11 cellular contexts compared by ENCODE assay signal in the genomic region with DNA sequence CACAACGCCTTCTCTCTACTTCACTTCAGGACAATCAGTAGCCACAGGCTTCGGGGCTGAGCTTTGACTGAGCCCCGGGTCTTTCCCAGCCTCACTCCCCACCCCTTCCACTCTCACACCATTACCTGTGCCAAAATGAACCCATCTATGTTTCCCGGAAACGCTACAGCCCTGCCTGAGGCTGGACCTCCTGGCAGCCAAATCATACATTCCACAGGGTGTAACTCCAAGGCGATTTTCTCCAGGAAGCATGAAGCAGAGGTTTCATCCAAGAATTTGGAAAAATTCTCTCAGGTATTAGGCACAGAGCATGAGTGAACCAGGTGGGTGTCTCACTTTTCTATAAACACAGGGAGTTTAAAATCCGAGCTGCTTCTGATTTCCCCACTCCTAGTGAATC.
"Had no signal": no experiment of that assay in that cellular context is flagged by ENCODE, and none has a peak within 500 bp of the region (broad histone marks: within the 10 kb centered on the region; RNA-seq: fewer than 3 reads in every experiment).

No MANE protein-coding gene starts in this region.

- ATAC-seq: stimulated activated effector memory CD8-positive, alpha-beta T cell treated with anti-CD3 and anti-CD28 coated beads, Interleukin-12 subunit alpha, Interleukin-12 subunit beta, amount 100 ng/mL, for 72 hours had no signal

- H3K27me3 Mint-ChIP-seq: activated naive CD8-positive, alpha-beta T cell treated with anti-CD3 and anti-CD28 coated beads for 36 hours had no signal

- H3K4me1 Mint-ChIP-seq: endodermal cell; stimulated activated effector memory CD8-positive, alpha-beta T cell treated with anti-CD3 and anti-CD28 coated beads, Interleukin-12 subunit alpha, Interleukin-12 subunit beta, amount 100 ng/mL, for 72 hours had no signal

- H3K36me3 Mint-ChIP-seq: activated naive CD8-positive, alpha-beta T cell treated with anti-CD3 and anti-CD28 coated beads for 36 hours; stimulated activated effector memory CD8-positive, alpha-beta T cell treated with anti-CD3 and anti-CD28 coated beads, Interleukin-12 subunit alpha, Interleukin-12 subunit beta, amount 100 ng/mL, for 72 hours had no signal

- H3K27ac ChIP-seq: brain microvascular endothelial cell had no signal

- H3K27ac Mint-ChIP-seq: activated naive CD8-positive, alpha-beta T cell treated with anti-CD3 and anti-CD28 coated beads for 36 hours; activated T-helper 1 cell treated with anti-CD3 and anti-CD28 coated beads, Interleukin-12 subunit alpha, Interleukin-12 subunit beta, Interleukin-2, Interleukin-4 antibody, amounts not matched to agents 30 ng/mL and 10 ng/mL and 1 ng/mL, durations not matched to agents 14 hours and 24 hours and 36 hours; endodermal cell; stimulated activated effector memory CD8-positive, alpha-beta T cell treated with anti-CD3 and anti-CD28 coated beads, Interleukin-12 subunit alpha, Interleukin-12 subunit beta, amount 100 ng/mL, for 72 hours had no signal

- H3K9me3 Mint-ChIP-seq: activated naive CD8-positive, alpha-beta T cell treated with anti-CD3 and anti-CD28 coated beads for 36 hours; activated T-helper 1 cell treated with anti-CD3 and anti-CD28 coated beads, Interleukin-12 subunit alpha, Interleukin-12 subunit beta, Interleukin-2, Interleukin-4 antibody, amounts not matched to agents 30 ng/mL and 10 ng/mL and 1 ng/mL, durations not matched to agents 14 hours and 24 hours and 36 hours; endodermal cell; nephron; stimulated activated effector memory CD8-positive, alpha-beta T cell treated with anti-CD3 and anti-CD28 coated beads, Interleukin-12 subunit alpha, Interleukin-12 subunit beta, amount 100 ng/mL, for 72 hours had no signal

- H3K27me3 ChIP-seq: brain microvascular endothelial cell, hepatocyte had no signal

- H3K4me3 Mint-ChIP-seq: activated naive CD8-positive, alpha-beta T cell treated with anti-CD3 and anti-CD28 coated beads for 36 hours; activated T-helper 1 cell treated with anti-CD3 and anti-CD28 coated beads, Interleukin-12 subunit alpha, Interleukin-12 subunit beta, Interleukin-2, Interleukin-4 antibody, amounts not matched to agents 30 ng/mL and 10 ng/mL and 1 ng/mL, durations not matched to agents 14 hours and 24 hours and 36 hours; endodermal cell; nephron; stimulated activated effector memory CD8-positive, alpha-beta T cell treated with anti-CD3 and anti-CD28 coated beads, Interleukin-12 subunit alpha, Interleukin-12 subunit beta, amount 100 ng/mL, for 72 hours had no signal

- H3K4me3 ChIP-seq: hepatocyte had no signal

- DNase-seq: activated naive CD8-positive, alpha-beta T cell treated with anti-CD3 and anti-CD28 coated beads for 36 hours; brain microvascular endothelial cell; cerebellar nuclear complex; endodermal cell; erythroblast; kidney; occipital lobe had no signal
